1 cellular context compared by ENCODE assay signal in the genomic region with DNA sequence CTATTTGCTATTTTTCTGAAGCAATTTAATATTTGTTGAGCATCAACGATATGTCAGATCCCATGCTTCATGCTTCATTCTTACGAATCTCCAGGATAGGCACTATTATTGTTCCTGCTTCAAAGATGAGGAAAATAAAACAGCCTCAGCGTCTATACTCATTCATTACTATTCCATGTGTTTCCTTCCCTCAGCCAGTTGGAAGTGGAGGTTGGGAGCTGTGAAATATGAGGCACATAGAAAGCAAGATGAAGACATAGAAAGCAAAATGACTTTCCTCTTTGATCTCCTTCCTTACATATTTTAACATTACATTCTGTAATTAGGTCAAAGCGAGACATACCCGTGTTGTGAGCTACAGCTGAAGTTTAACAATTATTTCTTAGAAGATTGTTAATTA.
TF ChIP-seq lines count a peak whose summit lies in the region.

No MANE protein-coding gene starts in this region.

TF ChIP-seq in endothelial cell of umbilical vein, 7 proteins besides CTCF, POLR2A, EP300 and RAD21 (continued from another document):
- TF ChIP-seq MYC (IDR thresholded peaks at IDR 0.05; ENCODE audit: low read depth, low read length) = no peak
- no peak for TF ChIP-seq FOS (IDR thresholded peaks at IDR 0.05; ENCODE audit: borderline replicate concordance, insufficient read depth, low read length)
